ENCODE assay signal across 1 cellular context in genomic region chr3:42652251-42652610, GRCh38.
TF ChIP-seq lines count a peak whose summit lies in the region.

No MANE protein-coding gene starts in this region.

TF ChIP-seq in GM23338, 12 proteins besides CTCF, POLR2A, EP300 and RAD21 (continued from another document):
- TF ChIP-seq ZNF462 (CRISPR knock-in tag; IDR thresholded peaks at IDR 0.05), result no peak
